Comparison of ENCODE assay signal across 15 cellular contexts in the genomic region with DNA sequence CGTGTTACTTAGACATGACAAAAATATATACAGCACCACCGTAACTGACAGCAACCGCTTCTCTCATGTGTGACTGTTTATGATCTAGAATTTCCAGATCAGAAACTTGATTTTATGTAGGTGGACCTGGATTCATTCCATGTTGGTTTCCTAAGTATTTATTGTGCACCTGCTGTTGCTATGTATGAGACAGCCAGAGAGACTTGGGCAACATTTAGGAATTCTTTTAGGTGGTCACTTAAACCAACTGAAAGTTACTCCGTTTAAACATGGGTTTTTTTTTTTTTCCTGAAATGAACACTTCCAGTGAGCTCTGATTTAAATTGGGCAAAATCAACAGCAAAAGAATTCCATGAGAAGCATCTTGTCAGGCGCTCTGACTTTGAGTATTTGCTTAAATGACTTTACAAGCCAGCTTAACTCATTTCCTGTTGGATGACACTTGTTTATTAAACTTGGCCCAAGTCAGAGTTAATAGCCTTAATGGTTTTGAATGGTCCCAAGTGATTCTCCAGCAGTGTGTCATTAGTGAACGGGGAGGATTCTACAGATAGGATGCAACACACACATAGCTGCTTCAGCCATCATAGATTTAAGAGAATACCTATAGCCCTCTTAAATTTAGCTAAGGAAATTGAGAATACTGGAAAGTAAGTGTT. TPM values are rescaled to one million over a fixed set of nuclear protein-coding genes. Genes with fewer than 3 reads are reported as not detected.
DNase-seq lines count a peak whose midpoint lies in the region; ATAC-seq, FAIRE-seq and TF ChIP-seq lines count a peak whose summit lies in the region.
"Had no signal": no experiment of that assay in that cellular context is flagged by ENCODE, and none has a peak within 500 bp of the region (broad histone marks: within the 10 kb centered on the region; RNA-seq: fewer than 3 reads in every experiment).

No MANE protein-coding gene starts in this region.

- no peak for TF ChIP-seq POLR2A in breast epithelium (IDR thresholded peaks at IDR 0.05)

- intact Hi-C loops in MCF 10A (cut with micrococcal nuclease) (loop anchor here (2.0 kb wide), 1 partner anchor 14 kb away; no protein-coding TSS in a partner anchor), breast epithelium (cut with DNase I; ENCODE audit: low total_unique reads) (loop anchor here (10.0 kb wide), 1 partner anchor 1384 kb away; no protein-coding TSS in a partner anchor)

- no peaks in the 10 kb centered on the region for H3F3A ChIP-seq in smooth muscle cell (ENCODE audit: low read depth)

- H2AFZ ChIP-seq in smooth muscle cell (ENCODE audit: low read depth): no peak overlapping the region

- H3K9me3 Mint-ChIP-seq in MCF 10A (ENCODE audit: unreplicated experiment): no peaks in the 10 kb centered on the region
- H3K9me3 Mint-ChIP-seq: WTC11 had no signal

- CTCF ChIA-PET in MCF 10A (lab: Yijun Ruan, JAX): interaction anchor here (0.8 to 2.6 kb wide), 3 partner anchors 20 to 650 kb away, joined by 3 to 12 read pairs (median 5); no protein-coding TSS in a partner anchor

- no peaks in the 10 kb centered on the region for H3K36me3 ChIP-seq in breast epithelium
- no peaks in the 10 kb centered on the region for H3K36me3 ChIP-seq in smooth muscle cell (ENCODE audit: low read depth)
- no peaks in the 10 kb centered on the region for H3K36me3 ChIP-seq in small intestine (ENCODE audit: control insufficient read depth in 2 of 2, insufficient read depth in 2 of 2, low read length in 2 of 2)
- H3K36me3 ChIP-seq: brain microvascular endothelial cell, spleen had no signal

- FAIRE-seq in small intestine (lab: Jason Lieb, UNC): no peak
- FAIRE-seq: A204.1 had no signal

- POLR2A ChIA-PET in MCF 10A (lab: Yijun Ruan, JAX): interaction anchor here (1.5 to 2.5 kb wide), 3 partner anchors 14 to 32 kb away, joined by 7 to 10 read pairs (median 8); partner anchors contain the start of gene MITF

- ATAC-seq in SK-N-SH treated with all-trans-retinoic acid at 6 μM for 48 hours (peak; percentile 58; the same call in 2 of the 3 replicates), HG02870 (IDR thresholded peaks at IDR 0.05; ENCODE audit: unreplicated experiment) (no peak), HG02798 (IDR thresholded peaks at IDR 0.05; ENCODE audit: poor library complexity, unreplicated experiment) (no peak)
- ATAC-seq: activated CD8-positive, alpha-beta memory T cell treated with anti-CD3 and anti-CD28 coated beads, Interleukin-2, amount 10 ng/mL, durations not matched to agents 7 days and 5 days had no signal

- H3K27ac ChIP-seq in breast epithelium: no peak overlapping the region
- peak overlapping the region; percentile 49 for H3K27ac ChIP-seq in smooth muscle cell (ENCODE audit: low read depth)
- H3K27ac ChIP-seq in small intestine (ENCODE audit: low read depth in 1 of 2, low read length in 1 of 2): no peak overlapping the region
- H3K27ac ChIP-seq: brain microvascular endothelial cell, spleen had no signal

- no peak overlapping the region for H3K4me3 Mint-ChIP-seq in MCF 10A (ENCODE audit: unreplicated experiment)
- H3K4me3 Mint-ChIP-seq: activated CD8-positive, alpha-beta memory T cell treated with anti-CD3 and anti-CD28 coated beads, Interleukin-2, amount 10 ng/mL, durations not matched to agents 7 days and 5 days; WTC11 had no signal

- H3K4me2 ChIP-seq in smooth muscle cell: peak overlapping the region; percentile 36

- H3K4me1 ChIP-seq in breast epithelium (peaks cover 0 to 12% of the 10 kb centered on the region in 2 donors), smooth muscle cell (ENCODE audit: low read depth) (no peaks in the 10 kb centered on the region), small intestine (ENCODE audit: control insufficient read depth in 2 of 2, insufficient read depth in 1 of 2, low read depth in 1 of 2, low read length in 1 of 2) (no peaks in the 10 kb centered on the region)
- H3K4me1 ChIP-seq: spleen had no signal

- no peaks in the 10 kb centered on the region for H4K20me1 ChIP-seq in smooth muscle cell (ENCODE audit: low read depth)

- H3K27me3 Mint-ChIP-seq in MCF 10A (ENCODE audit: insufficient read depth, unreplicated experiment): no peaks in the 10 kb centered on the region
- H3K27me3 Mint-ChIP-seq: activated CD8-positive, alpha-beta memory T cell treated with anti-CD3 and anti-CD28 coated beads, Interleukin-2, amount 10 ng/mL, durations not matched to agents 7 days and 5 days had no signal

- H3K27me3 ChIP-seq in breast epithelium (no peaks in the 10 kb centered on the region), smooth muscle cell (ENCODE audit: low read depth) (no peaks in the 10 kb centered on the region), small intestine (ENCODE audit: control insufficient read depth in 2 of 2, insufficient read depth in 2 of 2, low read length in 2 of 2) (no peaks in the 10 kb centered on the region)
- H3K27me3 ChIP-seq: brain microvascular endothelial cell, spleen had no signal

- no peak overlapping the region for H3K9ac ChIP-seq in smooth muscle cell (ENCODE audit: low read depth)

- DNase-seq in MCF 10A (ENCODE audit: unreplicated experiment) (peak; percentile 40), breast epithelium (ENCODE audit: low spot score in 2 of 2) (no peak), iris pigment epithelial cell (ENCODE audit: low read depth) (peak; percentile 55), smooth muscle cell (lab: John Stamatoyannopoulos, UW; ENCODE audit: unreplicated experiment) (no peak), small intestine (no peak)
- DNase-seq: activated CD8-positive, alpha-beta memory T cell treated with anti-CD3 and anti-CD28 coated beads, Interleukin-2, amount 10 ng/mL, durations not matched to agents 7 days and 5 days; brain microvascular endothelial cell; effector memory CD4-positive, alpha-beta T cell; spleen had no signal

- peaks cover 61% of the 10 kb centered on the region for H3K4me1 Mint-ChIP-seq in MCF 10A (ENCODE audit: insufficient read depth, unreplicated experiment)
- H3K4me1 Mint-ChIP-seq: activated CD8-positive, alpha-beta memory T cell treated with anti-CD3 and anti-CD28 coated beads, Interleukin-2, amount 10 ng/mL, durations not matched to agents 7 days and 5 days had no signal

- BruUV-seq in MCF 10A (replicated peaks; lab: Mats Ljungman, UMichigan): no TSS peak

- TF ChIP-seq CTCF in MCF 10A (IDR thresholded peaks at IDR 0.05; ENCODE audit: unreplicated experiment) (no peak), breast epithelium (IDR thresholded peaks at IDR 0.05) (no peak), smooth muscle cell (IDR thresholded peaks at IDR 0.05; ENCODE audit: borderline replicate concordance, insufficient read depth, poor library complexity, severe bottlenecking) (no peak)

- peak overlapping the region; percentile 76 for H3K27ac Mint-ChIP-seq in MCF 10A (ENCODE audit: low read depth, unreplicated experiment)
- H3K27ac Mint-ChIP-seq: activated CD8-positive, alpha-beta memory T cell treated with anti-CD3 and anti-CD28 coated beads, Interleukin-2, amount 10 ng/mL, durations not matched to agents 7 days and 5 days; WTC11 had no signal

- H3K4me3 ChIP-seq in breast epithelium (no peak overlapping the region), smooth muscle cell (no peak overlapping the region), small intestine (ENCODE audit: low read depth in 1 of 2, low read length in 2 of 2) (no peak overlapping the region)
- H3K4me3 ChIP-seq: spleen had no signal

- no peaks in the 10 kb centered on the region for H3K79me2 ChIP-seq in smooth muscle cell (ENCODE audit: low read depth)

- H3K9me3 ChIP-seq in breast epithelium: no peaks in the 10 kb centered on the region
- no peaks in the 10 kb centered on the region for H3K9me3 ChIP-seq in smooth muscle cell (replicated peaks; ENCODE audit: low read depth)
- H3K9me3 ChIP-seq in small intestine (ENCODE audit: control insufficient read depth, low read depth): no peaks in the 10 kb centered on the region
- H3K9me3 ChIP-seq: spleen had no signal

- peaks cover 5% of the 10 kb centered on the region for H3K36me3 Mint-ChIP-seq in MCF 10A (ENCODE audit: insufficient read depth, unreplicated experiment)
- H3K36me3 Mint-ChIP-seq: activated CD8-positive, alpha-beta memory T cell treated with anti-CD3 and anti-CD28 coated beads, Interleukin-2, amount 10 ng/mL, durations not matched to agents 7 days and 5 days; WTC11 had no signal

- WGBS in smooth muscle cell (ENCODE audit: low lambda C conversion rate): 60% methylated on average over 6 of the region's 6 CpGs
- WGBS in small intestine, 3 donors: 71 to 77% (median 74%) methylated on average over 6 of the region's 6 CpGs

TF ChIP-seq in SK-N-SH treated with all-trans-retinoic acid at 6 μM for 48 hours, 23 proteins besides CTCF, POLR2A, EP300 and RAD21 (continues in another document):
- TF ChIP-seq ESRRG (CRISPR knock-in tag; IDR thresholded peaks at IDR 0.05) (no peak), ARNTL (CRISPR knock-in tag; IDR thresholded peaks at IDR 0.05; ENCODE audit: borderline replicate concordance, low read depth) (no peak), PPARA (CRISPR knock-in tag; IDR thresholded peaks at IDR 0.05; ENCODE audit: borderline replicate concordance) (no peak), ISL1 (CRISPR knock-in tag; IDR thresholded peaks at IDR 0.05) (peak; percentile 33; the same call in 1 of the 2 replicates)
- TF ChIP-seq, protein P1, sequence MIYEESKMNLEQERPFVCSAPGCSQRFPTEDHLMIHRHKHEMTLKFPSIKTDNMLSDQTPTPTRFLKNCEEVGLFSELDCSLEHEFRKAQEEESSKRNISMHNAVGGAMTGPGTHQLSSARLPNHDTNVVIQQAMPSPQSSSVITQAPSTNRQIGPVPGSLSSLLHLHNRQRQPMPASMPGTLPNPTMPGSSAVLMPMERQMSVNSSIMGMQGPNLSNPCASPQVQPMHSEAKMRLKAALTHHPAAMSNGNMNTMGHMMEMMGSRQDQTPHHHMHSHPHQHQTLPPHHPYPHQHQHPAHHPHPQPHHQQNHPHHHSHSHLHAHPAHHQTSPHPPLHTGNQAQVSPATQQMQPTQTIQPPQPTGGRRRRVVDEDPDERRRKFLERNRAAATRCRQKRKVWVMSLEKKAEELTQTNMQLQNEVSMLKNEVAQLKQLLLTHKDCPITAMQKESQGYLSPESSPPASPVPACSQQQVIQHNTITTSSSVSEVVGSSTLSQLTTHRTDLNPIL (CRISPR knock-in tag; IDR thresholded peaks at IDR 0.05; ENCODE audit: low read depth): no peak

RNA-seq across cellular contexts. Expression of gene MITF, which starts 31.8 kb away (rescaled TPM):
- total RNA-seq in MCF 10A (2022): 7.4 and 16.1 TPM in 2 replicates
- total RNA-seq in breast epithelium: 10 to 100 TPM; 23.3 to 45.8 (median 25.6) TPM
- 2.3 and 3.5 TPM in 2 replicates for total RNA-seq in smooth muscle cell
- polyA plus RNA-seq in smooth muscle cell: 3.1 and 3.6 TPM in 2 replicates
- 1 to 10 TPM in 2 of 3 donors, under 1 TPM in 1; 0.22 to 2.2 (median 1.6) TPM for polyA plus RNA-seq in small intestine
- total RNA-seq: activated CD8-positive, alpha-beta memory T cell treated with anti-CD3 and anti-CD28 coated beads, Interleukin-2, amount 10 ng/mL, durations not matched to agents 7 days and 5 days; HT-29 had no signal

Comparison
In these comparisons a context has a peak if more than half of its experiments do, and no peak if none do; other contexts are left out.
1. DNase-seq: peak in MCF 10A (single experiment) and iris pigment epithelial cell (single experiment); none in breast epithelium (0 of 2), smooth muscle cell (single experiment) and small intestine (single experiment).